11 cellular contexts compared by ENCODE assay signal in the genomic region with DNA sequence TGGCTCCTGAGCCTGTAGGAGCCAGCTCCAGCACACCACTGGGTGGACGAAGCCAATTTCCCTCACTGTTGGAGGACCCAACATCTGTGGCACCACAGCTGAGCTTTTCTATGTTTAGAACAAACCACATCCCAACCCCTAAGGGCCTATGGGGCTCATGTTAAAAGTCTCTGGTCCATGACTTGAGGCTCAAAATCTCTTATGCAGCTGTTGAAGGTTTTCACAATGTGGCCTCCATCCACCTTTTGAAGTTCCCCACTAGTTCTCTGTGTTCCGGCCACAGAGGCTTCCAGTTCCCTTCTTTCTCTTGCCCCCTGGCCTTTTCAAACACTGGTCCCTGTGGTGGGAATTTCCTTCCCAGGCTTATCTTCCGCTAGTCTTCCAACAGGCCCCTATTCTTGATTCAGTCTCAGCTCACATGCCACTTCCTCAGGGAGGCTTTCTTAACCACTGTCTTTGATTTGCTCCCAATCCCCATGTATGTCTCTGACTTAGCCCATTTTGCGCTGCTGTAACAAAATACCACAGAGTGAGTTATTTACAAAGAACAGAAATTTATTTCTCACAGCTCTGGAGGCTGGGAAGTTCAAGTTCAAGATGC. TPM values are rescaled to one million over a fixed set of nuclear protein-coding genes. Genes with fewer than 3 reads are reported as not detected.
DNase-seq lines count a peak whose midpoint lies in the region; ATAC-seq and TF ChIP-seq lines count a peak whose summit lies in the region.
"Had no signal": no experiment of that assay in that cellular context is flagged by ENCODE, and none has a peak within 500 bp of the region (broad histone marks: within the 10 kb centered on the region; RNA-seq: fewer than 3 reads in every experiment).

No MANE protein-coding gene starts in this region.

- POLR2A ChIA-PET in CD8-positive, alpha-beta memory T cell (lab: Charles Lee): interaction anchor here (0.6 kb wide), 2 partner anchors 311 to 450 kb away, joined by 5 to 9 read pairs; no protein-coding TSS in a partner anchor
- POLR2A ChIA-PET in activated CD8-positive, alpha-beta T cell treated with anti-CD3 and anti-CD28 coated beads for 36 hours (lab: Charles Lee): interaction anchor here (0.6 to 1.3 kb wide), 3 partner anchors 39 to 222 kb away, joined by 3 read pairs; a partner anchor contains a TSS

- CTCF ChIA-PET in CD8-positive, alpha-beta memory T cell (lab: Charles Lee): interaction anchor here (1.2 to 7.5 kb wide), 7 partner anchors 9 to 224 kb away, joined by 3 to 56 read pairs (median 7); a partner anchor contains a TSS
- CTCF ChIA-PET in activated CD8-positive, alpha-beta T cell treated with anti-CD3 and anti-CD28 coated beads for 36 hours (lab: Charles Lee): interaction anchor here (0.9 to 9.0 kb wide), 9 partner anchors 9 to 344 kb away, joined by 3 to 127 read pairs (median 7); a partner anchor contains a TSS

- ATAC-seq in GM19397 (IDR thresholded peaks at IDR 0.05; ENCODE audit: unreplicated experiment) (peak; percentile 43), HG03354 (IDR thresholded peaks at IDR 0.05; ENCODE audit: poor library complexity, severe bottlenecking, unreplicated experiment) (peak; percentile 58)
- ATAC-seq in activated CD8-positive, alpha-beta T cell treated with anti-CD3 and anti-CD28 coated beads for 36 hours: no peak

- H3K27ac ChIP-seq in CD8-positive, alpha-beta memory T cell (ENCODE audit: low read depth, low read length): no peak overlapping the region
- H3K27ac ChIP-seq in caudate nucleus (ENCODE audit: low read depth, low read length): no peak overlapping the region

- TF ChIP-seq CTCF in activated CD8-positive, alpha-beta T cell treated with anti-CD3 and anti-CD28 coated beads for 36 hours (IDR thresholded peaks at IDR 0.05): no peak

- no peaks in the 10 kb centered on the region for H3K9me3 Mint-ChIP-seq in CD8-positive, alpha-beta memory T cell
- peaks cover 7% of the 10 kb centered on the region for H3K9me3 Mint-ChIP-seq in activated CD8-positive, alpha-beta T cell treated with anti-CD3 and anti-CD28 coated beads for 36 hours
- H3K9me3 Mint-ChIP-seq: activated naive CD4-positive, alpha-beta T cell treated with anti-CD3 and anti-CD28 coated beads, Interleukin-2, amount 50 U/mL, for 24 hours had no signal

- H3K36me3 ChIP-seq in CD8-positive, alpha-beta memory T cell (ENCODE audit: insufficient read depth, low read length): no peaks in the 10 kb centered on the region

- no peak overlapping the region for H3K4me3 ChIP-seq in CD8-positive, alpha-beta memory T cell (ENCODE audit: low read length)

- no peaks in the 10 kb centered on the region for H3K27me3 ChIP-seq in CD8-positive, alpha-beta memory T cell (ENCODE audit: insufficient read depth, low read length, poor library complexity, severe bottlenecking)

- peak overlapping the region in 1 of 7 donors; percentile 50 for H3K4me3 Mint-ChIP-seq in CD8-positive, alpha-beta memory T cell
- no peak overlapping the region for H3K4me3 Mint-ChIP-seq in activated CD8-positive, alpha-beta T cell treated with anti-CD3 and anti-CD28 coated beads for 36 hours

- H3K27ac Mint-ChIP-seq in CD8-positive, alpha-beta memory T cell: peak overlapping the region in 7 of 8 donors; percentile 8 to 66 (median 48)
- H3K27ac Mint-ChIP-seq in activated CD8-positive, alpha-beta T cell treated with anti-CD3 and anti-CD28 coated beads for 36 hours: peak overlapping the region; percentile 82

- peaks cover 0 to 3% of the 10 kb centered on the region in 2 donors for H3K27me3 Mint-ChIP-seq in CD8-positive, alpha-beta memory T cell
- no peaks in the 10 kb centered on the region for H3K27me3 Mint-ChIP-seq in activated CD8-positive, alpha-beta T cell treated with anti-CD3 and anti-CD28 coated beads for 36 hours
- H3K27me3 Mint-ChIP-seq: activated naive CD4-positive, alpha-beta T cell treated with anti-CD3 and anti-CD28 coated beads, Interleukin-2, amount 50 U/mL, for 24 hours had no signal

- H3K4me1 Mint-ChIP-seq in CD8-positive, alpha-beta memory T cell: peaks cover 44 to 58% (median 45%) of the 10 kb centered on the region in 3 donors
- peaks cover 70% of the 10 kb centered on the region for H3K4me1 Mint-ChIP-seq in activated CD8-positive, alpha-beta T cell treated with anti-CD3 and anti-CD28 coated beads for 36 hours (ENCODE audit: low read depth)

- intact Hi-C loops in activated CD8-positive, alpha-beta T cell treated with anti-CD3 and anti-CD28 coated beads for 36 hours (cut with micrococcal nuclease): no loop called here

- H3K4me1 ChIP-seq in CD8-positive, alpha-beta memory T cell (ENCODE audit: insufficient read depth, low read length): peaks cover 32% of the 10 kb centered on the region

- DNase-seq in CD8-positive, alpha-beta memory T cell: no peak
- no peak for DNase-seq in activated CD8-positive, alpha-beta T cell treated with anti-CD3 and anti-CD28 coated beads for 36 hours
- DNase-seq in superior temporal gyrus (ENCODE audit: extremely low spot score) (no peak), D341Med (ENCODE audit: low spot score) (no peak), NCI-H1417 treated with DMSO at 0.1 percent for 48 hours (lab: John Stamatoyannopoulos, UW) (no peak), caudate nucleus (lab: John Stamatoyannopoulos, UW) (no peak)
- DNase-seq: NCI-H2171 had no signal

- H3K36me3 Mint-ChIP-seq in CD8-positive, alpha-beta memory T cell: peaks cover 0 to 3% (median 0%) of the 10 kb centered on the region in 3 donors
- peaks cover 1% of the 10 kb centered on the region for H3K36me3 Mint-ChIP-seq in activated CD8-positive, alpha-beta T cell treated with anti-CD3 and anti-CD28 coated beads for 36 hours (ENCODE audit: low read depth)
- H3K36me3 Mint-ChIP-seq: activated naive CD4-positive, alpha-beta T cell treated with anti-CD3 and anti-CD28 coated beads, Interleukin-2, amount 50 U/mL, for 24 hours had no signal

- H3K9me3 ChIP-seq in CD8-positive, alpha-beta memory T cell (ENCODE audit: low read length): no peaks in the 10 kb centered on the region

RNA-seq across cellular contexts. Expression of a gene that starts 4.0 kb away (rescaled TPM):
- total RNA-seq in CD8-positive, alpha-beta memory T cell: 1 to 10 TPM; 5.4 to 6.1 TPM
- 3.1 TPM for polyA plus RNA-seq in CD8-positive, alpha-beta memory T cell
- 1 to 10 TPM; 4.8 to 6.4 TPM for total RNA-seq in activated CD8-positive, alpha-beta T cell treated with anti-CD3 and anti-CD28 coated beads for 36 hours

RNA-seq across cellular contexts. Expression of a gene that starts 48.1 kb away (rescaled TPM):
- not detected for total RNA-seq in CD8-positive, alpha-beta memory T cell
- not detected for polyA plus RNA-seq in CD8-positive, alpha-beta memory T cell
- not detected for total RNA-seq in activated CD8-positive, alpha-beta T cell treated with anti-CD3 and anti-CD28 coated beads for 36 hours
- total RNA-seq: Daoy had no signal
